ENCODE assay signal across 11 cellular contexts in the genomic region with DNA sequence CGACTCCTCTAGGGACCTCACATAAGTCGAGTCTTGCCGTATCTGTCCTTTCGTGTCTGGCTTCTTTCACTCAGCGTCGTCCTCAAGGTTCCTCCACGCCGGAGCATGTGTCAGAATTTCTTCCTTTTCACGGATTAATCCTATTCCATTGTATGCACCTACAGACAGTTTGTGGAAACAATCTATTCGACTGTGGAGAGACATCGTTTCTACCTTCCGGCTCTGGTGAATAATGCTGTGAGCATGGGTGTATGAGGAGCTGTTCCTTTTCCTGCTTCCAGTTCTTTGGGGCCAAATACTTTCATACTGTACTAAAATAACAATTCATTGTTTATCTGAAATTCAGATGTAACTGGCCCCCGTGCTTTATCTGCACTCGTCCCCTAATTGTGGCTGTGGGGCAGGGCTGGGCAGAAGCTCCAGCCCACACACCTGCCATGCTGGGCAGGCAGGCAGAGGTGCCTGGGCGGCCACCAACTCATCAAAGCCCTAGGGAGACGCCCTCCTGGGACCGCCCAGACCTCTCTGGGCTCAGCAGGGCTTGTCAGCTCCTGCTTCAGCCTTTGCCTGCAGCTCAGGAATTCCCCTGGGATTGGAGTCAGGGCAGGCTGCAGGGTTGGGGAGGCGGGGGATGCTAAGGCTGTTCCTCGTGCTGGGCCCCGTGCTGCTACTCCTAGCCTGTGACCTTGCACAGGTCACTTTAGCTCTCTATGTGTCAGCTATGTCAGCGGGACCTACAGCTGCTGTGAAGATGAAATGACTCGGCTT. TPM values are rescaled to one million over a fixed set of nuclear protein-coding genes. Genes with fewer than 3 reads are reported as not detected.
A peak's percentile ranks its signal among the peaks of the same experiment; 100 is the strongest.
DNase-seq lines count a peak whose midpoint lies in the region; ATAC-seq, FAIRE-seq and TF ChIP-seq lines count a peak whose summit lies in the region.
"Had no signal": no experiment of that assay in that cellular context is flagged by ENCODE, and none has a peak within 500 bp of the region (broad histone marks: within the 10 kb centered on the region; RNA-seq: fewer than 3 reads in every experiment).

No MANE protein-coding gene starts in this region.

- H3K4me1 Mint-ChIP-seq in mesothelial cell of epicardium, result peaks cover 31% of the 10 kb centered on the region
- H3K4me1 Mint-ChIP-seq in naive thymus-derived CD4-positive, alpha-beta T cell, result peaks cover 0 to 12% (median 8%) of the 10 kb centered on the region in 7 donors

- H3K36me3 Mint-ChIP-seq in mesothelial cell of epicardium, result no peaks in the 10 kb centered on the region
- H3K36me3 Mint-ChIP-seq in naive thymus-derived CD4-positive, alpha-beta T cell, result no peaks in the 10 kb centered on the region

- H3K27me3 ChIP-seq in mammary epithelial cell (ENCODE audit: insufficient read depth, low read length), result no peaks in the 10 kb centered on the region
- peaks cover 0 to 15% of the 10 kb centered on the region in 2 donors for H3K27me3 ChIP-seq in naive thymus-derived CD4-positive, alpha-beta T cell (ENCODE audit: control insufficient read depth in 2 of 2, insufficient read depth in 2 of 2, low read length in 2 of 2)

- DNase-seq in D721Med (ENCODE audit: insufficient read length, low spot score) (peak; percentile 99), NAMALWA (ENCODE audit: low spot score) (peak; percentile 16), mammary epithelial cell (peak; percentile 92), mesothelial cell of epicardium (ENCODE audit: low spot score in 2 of 2, unreplicated experiment in 2 of 2) (no peak), AML-193 (lab: John Stamatoyannopoulos, UW) (no peak)
- DNase-seq in naive thymus-derived CD4-positive, alpha-beta T cell, result no peak
- DNase-seq in stimulated activated CD4-positive, alpha-beta T cell treated with anti-CD3 and anti-CD28 coated beads, Interleukin-1b, Interleukin-23, amount 100 ng/mL, for 48 hours, result no peak
- DNase-seq: activated CD4-positive, alpha-beta memory T cell treated with anti-CD3 and anti-CD28 coated beads, Interleukin-2, amount 10 ng/mL, durations not matched to agents 7 days and 5 days; H9 had no signal

- in situ Hi-C loops in mammary epithelial cell (cut with MboI; ENCODE audit: low sequenced_read_pairs in 2 of 2), result no loop called here

- no peak for FAIRE-seq in D721Med (lab: Jason Lieb, UNC)

- H3K27me3 Mint-ChIP-seq in mesothelial cell of epicardium (ENCODE audit: low read depth), result peaks cover 18% of the 10 kb centered on the region
- peaks cover 36 to 59% (median 39%) of the 10 kb centered on the region in 5 donors for H3K27me3 Mint-ChIP-seq in naive thymus-derived CD4-positive, alpha-beta T cell

- H2AFZ ChIP-seq in mammary epithelial cell (ENCODE audit: low read depth, low read length), result no peak overlapping the region

- no peak for ATAC-seq in GM19035 (IDR thresholded peaks at IDR 0.05; ENCODE audit: unreplicated experiment)
- no peak for ATAC-seq in naive thymus-derived CD4-positive, alpha-beta T cell

- peak overlapping the region; percentile 69 for H3K4me2 ChIP-seq in mammary epithelial cell (ENCODE audit: insufficient read depth, low read depth, low read length)

- peaks cover 8% of the 10 kb centered on the region for H4K20me1 ChIP-seq in mammary epithelial cell (ENCODE audit: insufficient read depth, low read length)

- H3K27ac Mint-ChIP-seq in mesothelial cell of epicardium, result no peak overlapping the region
- H3K27ac Mint-ChIP-seq in naive thymus-derived CD4-positive, alpha-beta T cell, result no peak overlapping the region
- H3K27ac Mint-ChIP-seq: activated CD4-positive, alpha-beta memory T cell treated with anti-CD3 and anti-CD28 coated beads, Interleukin-2, amount 10 ng/mL, durations not matched to agents 7 days and 5 days; H9; stimulated activated naive CD8-positive, alpha-beta T cell treated with anti-CD3 and anti-CD28 coated beads, Interleukin-15, Interleukin-2, amounts not matched to agents 100 ng/mL and 50 ng/mL, for 24 hours had no signal

- intact Hi-C loops in mammary epithelial cell (cut with micrococcal nuclease), result loop anchor here (1.0 to 5.0 kb wide), 2 partner anchors 9 to 117 kb away; a partner anchor contains a TSS
- intact Hi-C loops in naive thymus-derived CD4-positive, alpha-beta T cell (cut with micrococcal nuclease), result no loop called here

- H3K4me3 Mint-ChIP-seq in mesothelial cell of epicardium, result peak overlapping the region; percentile 40
- peak overlapping the region in 1 of 10 donors; percentile 83 for H3K4me3 Mint-ChIP-seq in naive thymus-derived CD4-positive, alpha-beta T cell
- H3K4me3 Mint-ChIP-seq: activated CD4-positive, alpha-beta memory T cell treated with anti-CD3 and anti-CD28 coated beads, Interleukin-2, amount 10 ng/mL, durations not matched to agents 7 days and 5 days; H9; stimulated activated naive CD8-positive, alpha-beta T cell treated with anti-CD3 and anti-CD28 coated beads, Interleukin-15, Interleukin-2, amounts not matched to agents 100 ng/mL and 50 ng/mL, for 24 hours had no signal

- H3K36me3 ChIP-seq in mammary epithelial cell (ENCODE audit: insufficient read depth, low read length), result peaks cover 8% of the 10 kb centered on the region
- H3K36me3 ChIP-seq in naive thymus-derived CD4-positive, alpha-beta T cell (ENCODE audit: control insufficient read depth in 2 of 3, insufficient read depth in 3 of 3, low read length in 3 of 3), result no peaks in the 10 kb centered on the region

- no peak for TF ChIP-seq CTCF in D721Med (IDR thresholded peaks at IDR 0.05; ENCODE audit: insufficient read depth, missing control alignments)
- no peak for TF ChIP-seq CTCF in mammary epithelial cell (conservative IDR thresholded peaks at IDR 0.05 in 1 of 2, IDR thresholded peaks at IDR 0.05 in 1 of 2; ENCODE audit: extremely low read depth in 1 of 2, insufficient read depth in 1 of 2, low read depth in 1 of 2, low read length in 2 of 2)
- no peak for TF ChIP-seq CTCF in mesothelial cell of epicardium (IDR thresholded peaks at IDR 0.05; ENCODE audit: unreplicated experiment)

- H3K4me3 ChIP-seq in mammary epithelial cell (replicated peaks in 1 of 3; ENCODE audit: insufficient read depth in 1 of 3, low read depth in 2 of 3, low read length in 3 of 3), result no peak overlapping the region
- H3K4me3 ChIP-seq in naive thymus-derived CD4-positive, alpha-beta T cell (ENCODE audit: low read length), result no peak overlapping the region

- no TSS peak for BruUV-seq in mammary epithelial cell (replicated peaks; lab: Mats Ljungman, UMichigan)

- no peaks in the 10 kb centered on the region for H3K9me3 Mint-ChIP-seq in mesothelial cell of epicardium
- peaks cover 0 to 3% (median 0%) of the 10 kb centered on the region in 11 donors for H3K9me3 Mint-ChIP-seq in naive thymus-derived CD4-positive, alpha-beta T cell
- H3K9me3 Mint-ChIP-seq: activated CD4-positive, alpha-beta memory T cell treated with anti-CD3 and anti-CD28 coated beads, Interleukin-2, amount 10 ng/mL, durations not matched to agents 7 days and 5 days; H9; stimulated activated naive CD8-positive, alpha-beta T cell treated with anti-CD3 and anti-CD28 coated beads, Interleukin-15, Interleukin-2, amounts not matched to agents 100 ng/mL and 50 ng/mL, for 24 hours had no signal

- 44% methylated on average over 14 of the region's 22 CpGs for WGBS in mammary epithelial cell (ENCODE audit: low coverage, missing lambda C conversion rate)

- H3K27ac ChIP-seq in mammary epithelial cell (ENCODE audit: insufficient read depth, low read depth, low read length), result peak overlapping the region; percentile 66
- H3K27ac ChIP-seq in naive thymus-derived CD4-positive, alpha-beta T cell (ENCODE audit: low read depth, low read length), result no peak overlapping the region

- CTCF ChIA-PET in mammary epithelial cell (lab: Charles Lee; ENCODE audit: low non-redundant PET), result interaction anchor here (0.5 to 0.8 kb wide), 2 partner anchors 47 to 221 kb away, joined by 3 read pairs; no protein-coding TSS in a partner anchor
- CTCF ChIA-PET in naive thymus-derived CD4-positive, alpha-beta T cell (lab: Charles Lee), result no interaction called here

- no peak overlapping the region for H3K9ac ChIP-seq in mammary epithelial cell (ENCODE audit: insufficient read depth, low read length)

- H3K79me2 ChIP-seq in mammary epithelial cell (ENCODE audit: insufficient read depth, low read length), result peaks cover 93% of the 10 kb centered on the region

- H3K9me3 ChIP-seq in mammary epithelial cell (replicated peaks; ENCODE audit: insufficient read depth, low read length), result no peaks in the 10 kb centered on the region
- no peaks in the 10 kb centered on the region for H3K9me3 ChIP-seq in naive thymus-derived CD4-positive, alpha-beta T cell (ENCODE audit: control insufficient read depth in 2 of 3, low read length in 3 of 3)

- dilution Hi-C loops in mammary epithelial cell (cut with HindIII; ENCODE audit: low sequenced_read_pairs), result loop anchor here (5.0 kb wide), 1 partner anchor 67 kb away; no protein-coding TSS in a partner anchor

- POLR2A ChIA-PET in naive thymus-derived CD4-positive, alpha-beta T cell (lab: Charles Lee), result no interaction called here

- H3K4me1 ChIP-seq in mammary epithelial cell (ENCODE audit: insufficient read depth, low read length), result peaks cover 56% of the 10 kb centered on the region
- no peaks in the 10 kb centered on the region for H3K4me1 ChIP-seq in naive thymus-derived CD4-positive, alpha-beta T cell (ENCODE audit: control insufficient read depth in 2 of 2, insufficient read depth in 2 of 2, low read length in 2 of 2)

RNA-seq across cellular contexts. Expression of a gene that starts 14.5 kb away (rescaled TPM):
- total RNA-seq in mammary epithelial cell, result 100 to 1,000 TPM; 238 to 266 TPM
- 178 TPM for polyA plus RNA-seq in mammary epithelial cell
- polyA minus RNA-seq in mammary epithelial cell, result 84.2 TPM
- total RNA-seq in mesothelial cell of epicardium, result 86.1 to 89.7 TPM (median 88.0 TPM) in 3 replicates
- 1 to 10 TPM in 2 of 5 experiments, under 1 TPM in 3; 0.35 to 4.5 (median 0.90) TPM for total RNA-seq in naive thymus-derived CD4-positive, alpha-beta T cell
- polyA plus RNA-seq in naive thymus-derived CD4-positive, alpha-beta T cell, result under 1 TPM in 1 of 2 donors, not detected in 1; 0.08 TPM

Comparison
In these comparisons a context has a peak if more than half of its experiments do, and no peak if none do; other contexts are left out.
1. DNase-seq: peak in D721Med (single experiment), NAMALWA (single experiment) and mammary epithelial cell (single experiment); none in mesothelial cell of epicardium (0 of 2), naive thymus-derived CD4-positive, alpha-beta T cell (0 of 9), stimulated activated CD4-positive, alpha-beta T cell treated with anti-CD3 and anti-CD28 coated beads, Interleukin-1b, Interleukin-23, amount 100 ng/mL, for 48 hours (single experiment) and AML-193 (0 of 2).
2. RNA of a gene that starts 14.5 kb away (total RNA-seq): 238 to 266 TPM in mammary epithelial cell and 86.1 to 89.7 TPM in mesothelial cell of epicardium; 0.35 to 4.5 TPM in naive thymus-derived CD4-positive, alpha-beta T cell; every median in the first group is over 10 times any median in the second.